In genomic region chr3:194396897-194397756, GRCh38 we compare ENCODE assay signal across 10 cellular contexts. TPM values are rescaled to one million over a fixed set of nuclear protein-coding genes. Genes with fewer than 3 reads are reported as not detected.
DNase-seq lines count a peak whose midpoint lies in the region; ATAC-seq and TF ChIP-seq lines count a peak whose summit lies in the region.
"Had no signal": no experiment of that assay in that cellular context is flagged by ENCODE, and none has a peak within 500 bp of the region (broad histone marks: within the 10 kb centered on the region; RNA-seq: fewer than 3 reads in every experiment).

No MANE protein-coding gene starts in this region.

- peaks cover 33% of the 10 kb centered on the region for H3K27me3 ChIP-seq in cardiac muscle cell
- H3K27me3 ChIP-seq in left lung, result peaks cover 19 to 72% of the 10 kb centered on the region in 2 donors
- H3K27me3 ChIP-seq: SJSA1 had no signal

- H3K27ac ChIP-seq in cardiac muscle cell (no peak overlapping the region), left lung (no peak overlapping the region), urinary bladder (ENCODE audit: low read depth) (peak overlapping the region; percentile 29)
- H3K27ac ChIP-seq: C4-2B, SJSA1 had no signal

- H3K9me3 ChIP-seq in cardiac muscle cell (ENCODE audit: low read depth) (no peaks in the 10 kb centered on the region), left lung (no peaks in the 10 kb centered on the region)
- H3K9me3 ChIP-seq: SJSA1 had no signal

- H3K4me3 ChIP-seq in cardiac muscle cell (peak overlapping the region; percentile 0), left lung (peak overlapping the region in 1 of 2 donors; percentile 11), urinary bladder (ENCODE audit: low read depth, low read length) (peak overlapping the region; percentile 14)
- H3K4me3 ChIP-seq: SJSA1 had no signal

- DNase-seq in cardiac muscle cell (ENCODE audit: low read depth in 1 of 2, low spot score in 1 of 2) (peak in 1 of 2 donors; percentile 39), Right ventricle myocardium inferior (ENCODE audit: missing footprints) (no peak), left lung (peak in 1 of 2 donors; percentile 77), NCI-H1694 (lab: John Stamatoyannopoulos, UW) (no peak), SKM-1 treated with dmso at 0.1 percent for 144 hours (lab: John Stamatoyannopoulos, UW; ENCODE audit: unreplicated experiment) (no peak)
- peak; percentile 17 for DNase-seq in activated naive CD4-positive, alpha-beta T cell treated with Interleukin-2 at 50 U/mL for 16 hours

- H3K36me3 ChIP-seq in cardiac muscle cell, result no peaks in the 10 kb centered on the region
- no peaks in the 10 kb centered on the region for H3K36me3 ChIP-seq in left lung
- no peaks in the 10 kb centered on the region for H3K36me3 ChIP-seq in urinary bladder (ENCODE audit: insufficient read depth)
- H3K36me3 ChIP-seq: SJSA1 had no signal

- no peak for TF ChIP-seq CTCF in cardiac muscle cell (IDR thresholded peaks at IDR 0.05; ENCODE audit: low read depth, low read length)
- no peak for TF ChIP-seq CTCF in left lung (IDR thresholded peaks at IDR 0.05)

- 24% methylated on average over 69 of the region's 69 CpGs for WGBS in urinary bladder

- intact Hi-C loops in Right ventricle myocardium inferior (cut with DNase I), result no loop called here
- intact Hi-C loops in left lung (cut with DNase I), result loop anchor here in 1 of 2 donors (5.0 kb wide), 1 partner anchor 55 kb away; no protein-coding TSS in a partner anchor

- no peaks in the 10 kb centered on the region for H3K4me1 ChIP-seq in cardiac muscle cell (ENCODE audit: low read depth)
- H3K4me1 ChIP-seq in left lung, result peaks cover 6 to 23% of the 10 kb centered on the region in 2 donors
- H3K4me1 ChIP-seq in urinary bladder (ENCODE audit: insufficient read depth), result peaks cover 2% of the 10 kb centered on the region

- ATAC-seq in Right ventricle myocardium inferior (no peak), left lung (peak; percentile 61), GM18520 (IDR thresholded peaks at IDR 0.05; ENCODE audit: unreplicated experiment) (no peak)

RNA-seq across cellular contexts. Expression of gene GP5, which starts 1.9 kb away (rescaled TPM):
- 0.83 and 0.95 TPM in 2 replicates for total RNA-seq in cardiac muscle cell
- polyA plus RNA-seq in cardiac muscle cell, result 0.21 TPM in 1 of 2 replicates, not detected in the other
- not detected for total RNA-seq in Right ventricle myocardium inferior
- under 1 TPM; 0.15 to 0.16 TPM for total RNA-seq in left lung
- total RNA-seq in urinary bladder, result 0.90 TPM
- polyA plus RNA-seq in urinary bladder, result 0.10 TPM
- total RNA-seq: SJSA1 had no signal

RNA-seq across cellular contexts. Expression of gene LRRC15, which starts 27.6 kb away (rescaled TPM):
- 0.06 TPM in 1 of 2 replicates, not detected in the other for total RNA-seq in cardiac muscle cell
- polyA plus RNA-seq in cardiac muscle cell, result 0.02 TPM in 1 of 2 replicates, not detected in the other
- 0.14 TPM for total RNA-seq in Right ventricle myocardium inferior
- total RNA-seq in left lung, result 1 to 10 TPM in 1 of 2 donors, under 1 TPM in 1; 0.42 to 6.2 TPM
- total RNA-seq in urinary bladder, result 0.11 TPM
- 0.08 TPM for polyA plus RNA-seq in urinary bladder

RNA-seq across cellular contexts. Expression of gene CPN2, which starts 46.0 kb away (rescaled TPM):
- total RNA-seq in cardiac muscle cell (0.36 and 0.56 TPM in 2 replicates), Right ventricle myocardium inferior (2.3 TPM), left lung (not detected), urinary bladder (not detected)
- polyA plus RNA-seq in cardiac muscle cell (0.88 and 1.3 TPM in 2 replicates), urinary bladder (0.06 TPM)
- total RNA-seq: SJSA1 had no signal
